Comparison of ENCODE assay signal across 12 cellular contexts in the genomic region with DNA sequence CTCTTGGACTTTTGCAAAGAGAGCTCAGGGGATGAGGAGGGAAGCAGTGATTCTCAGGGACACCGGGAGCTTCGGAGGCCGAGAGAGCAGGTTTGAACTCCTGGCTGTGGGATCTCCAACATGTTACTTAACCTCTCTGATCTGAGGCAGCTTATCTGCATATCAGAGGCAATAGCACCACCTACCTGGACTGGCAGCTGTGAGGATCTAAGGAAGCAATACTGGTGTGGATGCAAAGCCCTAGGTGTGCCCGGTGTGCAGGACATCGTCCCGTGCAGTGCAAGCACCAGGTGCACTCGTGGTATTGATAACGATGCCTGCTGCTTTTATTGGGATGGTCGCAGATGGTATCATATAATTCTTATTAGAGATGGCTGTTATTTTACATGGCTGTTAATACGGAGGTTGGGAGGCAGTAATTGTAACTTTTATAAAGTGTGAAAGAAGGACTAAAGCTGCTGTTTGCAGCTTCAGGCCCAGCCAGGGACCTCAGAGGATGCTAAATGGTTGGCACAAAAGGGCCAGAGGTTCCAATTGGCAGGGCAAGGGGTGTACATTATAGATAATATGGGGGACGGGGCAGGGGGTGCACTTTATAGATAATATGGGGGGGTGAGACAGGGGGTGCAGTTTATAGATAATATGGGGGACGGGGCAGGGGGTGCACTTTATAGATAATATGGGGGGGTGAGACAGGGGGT. TPM values are rescaled to one million over a fixed set of nuclear protein-coding genes. Genes with fewer than 3 reads are reported as not detected.
DNase-seq lines count a peak whose midpoint lies in the region; ATAC-seq and TF ChIP-seq lines count a peak whose summit lies in the region.
"Had no signal": no experiment of that assay in that cellular context is flagged by ENCODE, and none has a peak within 500 bp of the region (broad histone marks: within the 10 kb centered on the region; RNA-seq: fewer than 3 reads in every experiment).

No MANE protein-coding gene starts in this region.

- H2BK12ac ChIP-seq in trophoblast cell (ENCODE audit: low read length): no peak overlapping the region

- H3K27me3 ChIP-seq in trophoblast cell (ENCODE audit: insufficient read depth, low read length) (no peaks in the 10 kb centered on the region), SJCRH30 (no peaks in the 10 kb centered on the region)

- no peak overlapping the region for H3K18ac ChIP-seq in trophoblast cell (ENCODE audit: low read length)

- no peaks in the 10 kb centered on the region for H3K27me3 Mint-ChIP-seq in brain

- H3K23ac ChIP-seq in trophoblast cell (ENCODE audit: low read length): no peak overlapping the region

- no peak overlapping the region for H3K4me3 ChIP-seq in trophoblast cell (ENCODE audit: low read depth, low read length)
- H3K4me3 ChIP-seq in SJCRH30: no peak overlapping the region
- H3K4me3 ChIP-seq: stomach had no signal

- no peak overlapping the region for H3K14ac ChIP-seq in trophoblast cell (ENCODE audit: low read length)

- no peak overlapping the region for H2AK5ac ChIP-seq in trophoblast cell (ENCODE audit: low read length)

- no peak overlapping the region for H4K91ac ChIP-seq in trophoblast cell (ENCODE audit: low read depth, low read length)

- peaks cover 16% of the 10 kb centered on the region for H3K79me2 ChIP-seq in trophoblast cell (ENCODE audit: control insufficient read depth, insufficient read depth, low read length, poor library complexity)

- peak overlapping the region in 3 of 5 experiments; percentile 17 to 77 (median 50) for H3K27ac Mint-ChIP-seq in brain

- ATAC-seq in HG03280 (IDR thresholded peaks at IDR 0.05; ENCODE audit: unreplicated experiment): no peak
- ATAC-seq: Right ventricle myocardium inferior had no signal

- H3K36me3 ChIP-seq in trophoblast cell (ENCODE audit: control insufficient read depth in 1 of 2, insufficient read depth in 2 of 2, low read length in 2 of 2) (peaks cover 9 to 36% of the 10 kb centered on the region in 2 experiments), SJCRH30 (peaks cover 10% of the 10 kb centered on the region)
- H3K36me3 ChIP-seq: stomach had no signal

- H3K4ac ChIP-seq in trophoblast cell (ENCODE audit: low read depth, low read length): no peak overlapping the region

- peaks cover 0 to 3% (median 0%) of the 10 kb centered on the region in 5 experiments for H3K9me3 Mint-ChIP-seq in brain

- H3K9me3 ChIP-seq in trophoblast cell (ENCODE audit: insufficient read depth, low read depth, low read length) (peaks cover 2% of the 10 kb centered on the region), SJCRH30 (replicated peaks) (0 out of 2 replicates have a peak, but pooled peaks cover 8% of the 10 kb centered on the region)

- H3K36me3 Mint-ChIP-seq in brain: peaks cover 9% of the 10 kb centered on the region

- peaks cover 25% of the 10 kb centered on the region for H3K79me1 ChIP-seq in trophoblast cell (ENCODE audit: low read length)

- H3K27ac ChIP-seq in trophoblast cell (ENCODE audit: low read depth, low read length) (no peak overlapping the region), SJCRH30 (no peak overlapping the region)

- H2AFZ ChIP-seq in trophoblast cell (ENCODE audit: insufficient read depth, low read length, poor library complexity): no peak overlapping the region

- H3K4me1 Mint-ChIP-seq in brain: peaks cover 19% of the 10 kb centered on the region

- DNase-seq in NCI-H345 (lab: John Stamatoyannopoulos, UW) (peak; percentile 28), NCI-H345 treated with DMSO at 0.1 percent for 48 hours (lab: John Stamatoyannopoulos, UW; ENCODE audit: unreplicated experiment) (no peak), M059J (ENCODE audit: low read depth) (peak; percentile 46), trophoblast cell (peak; percentile 41 to 50), SJCRH30 (no peak), mesenteric fat pad (ENCODE audit: low spot score) (no peak)
- DNase-seq: activated CD4-positive, alpha-beta T cell treated with anti-CD3 and anti-CD28 coated beads for 1 hour; NCI-H146; stomach had no signal

- H3K9ac ChIP-seq in trophoblast cell (ENCODE audit: low read length): no peak overlapping the region

- H4K12ac ChIP-seq in trophoblast cell (ENCODE audit: low read depth, low read length): no peak overlapping the region

- H2BK5ac ChIP-seq in trophoblast cell (ENCODE audit: low read depth, low read length, poor library complexity): no peak overlapping the region

- WGBS in trophoblast cell (ENCODE audit: extremely low coverage, insufficient coverage, insufficient read length): no CpG with 5 or more reads among the region's 12 CpGs

- H2BK120ac ChIP-seq in trophoblast cell (ENCODE audit: insufficient read depth, low read length, poor library complexity): no peak overlapping the region

- no peak overlapping the region for H3K4me2 ChIP-seq in trophoblast cell (ENCODE audit: low read length)

- H3K4me1 ChIP-seq in trophoblast cell (ENCODE audit: control insufficient read depth in 1 of 2, insufficient read depth in 2 of 2, low read length in 2 of 2) (peaks cover 30 to 50% of the 10 kb centered on the region in 2 experiments), SJCRH30 (peaks cover 3% of the 10 kb centered on the region; the same call in 1 of the 2 replicates)

- no peak for TF ChIP-seq CTCF in brain (conservative IDR thresholded peaks at IDR 0.05)

- no peak overlapping the region for H3K4me3 Mint-ChIP-seq in brain

- H4K8ac ChIP-seq in trophoblast cell (ENCODE audit: low read depth, low read length): no peak overlapping the region

RNA-seq across cellular contexts. Expression of gene COL5A1, which starts 14.9 kb away (rescaled TPM):
- 164 and 277 TPM in 2 replicates for total RNA-seq in M059J (2014; rRNA removed; shearing (Covaris generic))
- polyA plus RNA-seq in brain (ENCODE audit: insufficient read depth, low read depth, low replicate concordance): 1.6 TPM
- 431 and 476 TPM in 2 replicates for polyA plus RNA-seq in trophoblast cell (2013)
- 30.9 and 32.1 TPM in 2 replicates for total RNA-seq in SJCRH30 (2014; rRNA removed; shearing (Covaris generic))
- total RNA-seq in mesenteric fat pad: 84.7 TPM

Comparison
In these comparisons a context has a peak if more than half of its experiments do, and no peak if none do; other contexts are left out.
1. DNase-seq: peak in NCI-H345 (single experiment), M059J (single experiment) and trophoblast cell (2 of 2); none in NCI-H345 treated with DMSO at 0.1 percent for 48 hours (single experiment), SJCRH30 (0 of 2) and mesenteric fat pad (single experiment).